11 cellular contexts compared by ENCODE assay signal in genomic region chr5:94632024-94632423, GRCh38. TPM values are rescaled to one million over a fixed set of nuclear protein-coding genes. Genes with fewer than 3 reads are reported as not detected.
DNase-seq lines count a peak whose midpoint lies in the region; ATAC-seq and TF ChIP-seq lines count a peak whose summit lies in the region.
"Had no signal": no experiment of that assay in that cellular context is flagged by ENCODE, and none has a peak within 500 bp of the region (broad histone marks: within the 10 kb centered on the region; RNA-seq: fewer than 3 reads in every experiment).

No MANE protein-coding gene starts in this region.

- H3K4me3 ChIP-seq in mucosa of descending colon (no peak overlapping the region), GM23248 (no peak overlapping the region)
- H3K4me3 ChIP-seq: PC-9 had no signal

- no peak overlapping the region for H3K9ac ChIP-seq in GM23248

- TF ChIP-seq CTCF in mucosa of descending colon (IDR thresholded peaks at IDR 0.05) = no peak

- ATAC-seq in GM18873 (IDR thresholded peaks at IDR 0.05; ENCODE audit: low FRiP score, unreplicated experiment) (peak; percentile 97), GM21619 (IDR thresholded peaks at IDR 0.05; ENCODE audit: unreplicated experiment) (peak; percentile 98), HG03159 (IDR thresholded peaks at IDR 0.05; ENCODE audit: unreplicated experiment) (peak; percentile 98), mucosa of descending colon (peak; percentile 18)
- ATAC-seq: left lobe of liver had no signal

- H3K27me3 ChIP-seq in GM23248 (replicated peaks; ENCODE audit: insufficient read depth) = no peaks in the 10 kb centered on the region

- no peak overlapping the region for H3K4me2 ChIP-seq in GM23248 (ENCODE audit: unreplicated experiment)
- H3K4me2 ChIP-seq: PC-9 had no signal

- H3K4me1 ChIP-seq in mucosa of descending colon (ENCODE audit: low read depth) (no peaks in the 10 kb centered on the region), GM23248 (ENCODE audit: insufficient read depth) (no peaks in the 10 kb centered on the region)

- 92 to 100% methylated on average over 2 of the region's 2 CpGs for WGBS in GM23248 (ENCODE audit: low coverage in 1 of 2, low lambda C conversion rate in 2 of 2, missing lambda C conversion rate in 2 of 2), 2 experiments

- DNase-seq in mucosa of descending colon (no peak), NCI-H510A (lab: John Stamatoyannopoulos, UW) (no peak), GM23248 (no peak)
- DNase-seq in stimulated activated CD8-positive, alpha-beta memory T cell treated with anti-CD3 and anti-CD28 coated beads, Interleukin-4, amount 100 ng/mL, for 48 hours = no peak
- DNase-seq: activated T-cell treated with anti-CD3 and anti-CD28 coated beads, Interleukin-2, amount 50 U/mL, for 24 hours; NCI-H1436; PC-9 had no signal

- H3K36me3 ChIP-seq in mucosa of descending colon (ENCODE audit: low read depth) (no peaks in the 10 kb centered on the region), GM23248 (ENCODE audit: low read depth) (peaks cover 15% of the 10 kb centered on the region; the same call in 1 of the 2 replicates)

- in situ Hi-C loops in GM23248 (cut with MboI) = no loop called here

- no peaks in the 10 kb centered on the region for H4K20me1 ChIP-seq in GM23248 (ENCODE audit: insufficient read depth)

- H3K27ac ChIP-seq in GM23248 = no peak overlapping the region
- H3K27ac ChIP-seq: PC-9 had no signal

- no peaks in the 10 kb centered on the region for H3F3A ChIP-seq in GM23248 (ENCODE audit: insufficient read depth)

- H3K9me3 ChIP-seq in mucosa of descending colon (no peaks in the 10 kb centered on the region), GM23248 (ENCODE audit: low read depth) (no peaks in the 10 kb centered on the region)

- H3K9me2 ChIP-seq in GM23248 (ENCODE audit: insufficient read depth) = no peaks in the 10 kb centered on the region

- intact Hi-C loops in mucosa of descending colon (cut with DNase I, micrococcal nuclease) = no loop called here

- no peak overlapping the region for H2AFZ ChIP-seq in GM23248
- H2AFZ ChIP-seq: PC-9 had no signal

- peaks cover 6% of the 10 kb centered on the region; the same call in 1 of the 2 replicates for H3K79me2 ChIP-seq in GM23248 (ENCODE audit: insufficient read depth)

RNA-seq across cellular contexts. Expression of gene SLF1, which starts 13.6 kb away (rescaled TPM):
- total RNA-seq in mucosa of descending colon = 1 to 10 TPM; 4.8 to 6.6 (median 6.2) TPM
- 4.3 and 6.1 TPM in 2 replicates for total RNA-seq in GM23248 (2014; rRNA removed; shearing (Covaris generic))
- 4.6 and 7.3 TPM in 2 replicates for polyA plus RNA-seq in GM23248 (2016; fragmentation: Nextera tagmentation; extraction: Ambion mirVana)

RNA-seq across cellular contexts. Expression of gene KIAA0825, which starts 13.6 kb away (rescaled TPM):
- total RNA-seq in mucosa of descending colon = 1 to 10 TPM; 2.6 to 3.6 (median 3.1) TPM
- 4.6 and 7.0 TPM in 2 replicates for total RNA-seq in GM23248 (2014; rRNA removed; shearing (Covaris generic))
- 3.0 and 3.8 TPM in 2 replicates for polyA plus RNA-seq in GM23248 (2016; fragmentation: Nextera tagmentation; extraction: Ambion mirVana)

Comparison
In these comparisons a context has a peak if more than half of its experiments do, and no peak if none do; other contexts are left out.
1. ATAC-seq: peak in every context shown above with its lines; median percentile 98 in GM21619; 98 in HG03159; 97 in GM18873; 18 in mucosa of descending colon.